8 cellular contexts compared by ENCODE assay signal in the genomic region with DNA sequence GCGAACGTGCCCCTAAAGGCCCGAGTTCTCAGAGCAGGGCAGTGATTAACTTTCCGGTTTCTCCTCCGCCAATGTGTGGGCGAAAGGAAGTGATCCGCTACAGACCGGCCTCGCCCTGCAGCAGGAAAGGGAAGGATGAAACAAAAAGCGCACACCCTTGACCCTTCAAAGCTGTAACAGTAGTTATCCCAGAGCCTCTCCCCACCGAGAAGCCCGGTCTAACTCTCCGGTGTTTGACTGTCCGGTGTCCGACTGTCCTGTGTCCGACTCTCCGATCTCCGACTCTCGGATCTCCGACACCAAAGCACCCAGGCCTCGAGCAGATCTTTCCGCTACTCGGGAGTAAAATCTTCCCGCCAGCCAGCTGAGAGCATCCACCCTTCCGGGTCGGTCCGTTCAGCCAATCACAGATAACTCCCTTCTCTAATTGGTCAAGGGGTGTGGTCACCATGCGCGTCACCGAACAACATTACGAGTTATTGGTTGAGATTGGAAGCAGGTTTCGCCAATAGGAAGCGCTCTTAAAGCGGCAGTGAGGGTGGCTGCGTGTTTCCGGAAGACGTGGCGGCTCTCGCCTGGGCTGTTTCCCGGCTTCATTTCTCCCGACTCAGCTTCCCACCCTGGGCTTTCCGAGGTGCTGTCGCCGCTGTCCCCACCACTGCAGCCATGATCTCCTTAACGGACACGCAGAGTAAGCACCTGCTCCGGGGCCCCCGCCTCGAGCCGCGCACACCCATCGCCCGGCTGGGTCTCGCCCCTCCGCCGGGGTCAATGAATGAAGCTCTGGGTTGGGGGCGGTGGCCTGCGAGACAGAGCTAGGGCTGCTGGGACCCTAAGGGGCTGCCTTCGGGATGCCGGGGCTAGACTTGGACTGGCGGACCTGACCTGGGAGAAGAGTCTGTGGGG. TPM values are rescaled to one million over a fixed set of nuclear protein-coding genes. Genes with fewer than 3 reads are reported as not detected.
A peak's percentile ranks its signal among the peaks of the same experiment; 100 is the strongest.
DNase-seq lines count a peak whose midpoint lies in the region; FAIRE-seq and TF ChIP-seq lines count a peak whose summit lies in the region.

A gene with protein sequence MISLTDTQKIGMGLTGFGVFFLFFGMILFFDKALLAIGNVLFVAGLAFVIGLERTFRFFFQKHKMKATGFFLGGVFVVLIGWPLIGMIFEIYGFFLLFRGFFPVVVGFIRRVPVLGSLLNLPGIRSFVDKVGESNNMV (plus strand): TSS at position 532 of the 906 bp plus-strand sequence. CDS start 135 bp downstream, at position 667.
A gene with protein sequence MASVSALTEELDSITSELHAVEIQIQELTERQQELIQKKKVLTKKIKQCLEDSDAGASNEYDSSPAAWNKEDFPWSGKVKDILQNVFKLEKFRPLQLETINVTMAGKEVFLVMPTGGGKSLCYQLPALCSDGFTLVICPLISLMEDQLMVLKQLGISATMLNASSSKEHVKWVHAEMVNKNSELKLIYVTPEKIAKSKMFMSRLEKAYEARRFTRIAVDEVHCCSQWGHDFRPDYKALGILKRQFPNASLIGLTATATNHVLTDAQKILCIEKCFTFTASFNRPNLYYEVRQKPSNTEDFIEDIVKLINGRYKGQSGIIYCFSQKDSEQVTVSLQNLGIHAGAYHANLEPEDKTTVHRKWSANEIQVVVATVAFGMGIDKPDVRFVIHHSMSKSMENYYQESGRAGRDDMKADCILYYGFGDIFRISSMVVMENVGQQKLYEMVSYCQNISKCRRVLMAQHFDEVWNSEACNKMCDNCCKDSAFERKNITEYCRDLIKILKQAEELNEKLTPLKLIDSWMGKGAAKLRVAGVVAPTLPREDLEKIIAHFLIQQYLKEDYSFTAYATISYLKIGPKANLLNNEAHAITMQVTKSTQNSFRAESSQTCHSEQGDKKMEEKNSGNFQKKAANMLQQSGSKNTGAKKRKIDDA (minus strand): TSS at position 378 of the 906 bp plus-strand sequence. CDS start 2,065 bp downstream, outside the sequence.

- no peak within 1 kb of the TSS for H2BK12ac ChIP-seq in neuronal stem cell (ENCODE audit: low read length)

- H3K27ac ChIP-seq in SJSA1 (peak within 1 kb of the TSS; percentile 81), neuronal stem cell (replicated peaks; ENCODE audit: low read length) (peak within 1 kb of the TSS; percentile 77)

- H2AK5ac ChIP-seq in neuronal stem cell (ENCODE audit: low read depth, low read length) = no peak within 1 kb of the TSS

- FAIRE-seq in frontal cortex (lab: Jason Lieb, UNC) = peak; percentile 99

- no CpG with 5 or more reads among the region's 61 CpGs for WGBS in neuronal stem cell (ENCODE audit: extremely low coverage in 2 of 2, insufficient read length in 2 of 2, insufficient replicate concordance in 1 of 2), 2 donors

- no peak within 1 kb of the TSS for H4K91ac ChIP-seq in neuronal stem cell (ENCODE audit: low read depth, low read length, poor library complexity)

- peaks cover 3% of the 10 kb centered on the region for H3K79me1 ChIP-seq in neuronal stem cell (ENCODE audit: low read depth, low read length)

- H3K9ac ChIP-seq in neuronal stem cell (ENCODE audit: low read depth, low read length, poor library complexity) = peak within 1 kb of the TSS; percentile 74

- H3K4me3 ChIP-seq in HFF-Myc (replicated peaks; ENCODE audit: low read depth, low read length) = peak within 1 kb of the TSS; percentile 80
- H3K4me3 ChIP-seq in SJSA1 = peak within 1 kb of the TSS; percentile 79
- H3K4me3 ChIP-seq in neuronal stem cell (ENCODE audit: low read length in 2 of 2) = peak within 1 kb of the TSS; percentile 63 to 96

- H3K36me3 ChIP-seq in SJSA1 (peaks cover 30% of the 10 kb centered on the region), neuronal stem cell (replicated peaks in 1 of 2; ENCODE audit: control insufficient read depth in 2 of 2, insufficient read depth in 2 of 2, low read length in 2 of 2) (peaks cover 6 to 28% of the 10 kb centered on the region in 2 donors)

- H2BK5ac ChIP-seq in neuronal stem cell (ENCODE audit: low read length) = no peak within 1 kb of the TSS

- H3K27me3 ChIP-seq in SJSA1 (replicated peaks) (no peaks in the 10 kb centered on the region), neuronal stem cell (ENCODE audit: control insufficient read depth in 3 of 3, insufficient read depth in 3 of 3, low read depth in 1 of 3, low read length in 3 of 3) (no peaks in the 10 kb centered on the region)

- H3K9me3 ChIP-seq in SJSA1 (replicated peaks) (no peaks in the 10 kb centered on the region), neuronal stem cell (replicated peaks in 1 of 2; ENCODE audit: control insufficient read depth in 2 of 2, insufficient read depth in 1 of 2, low read depth in 1 of 2, low read length in 2 of 2) (no peaks in the 10 kb centered on the region)

- no peak within 1 kb of the TSS for H3K4ac ChIP-seq in neuronal stem cell (ENCODE audit: low read length)

- peak; percentile 92 for DNase-seq in GM04503 (ENCODE audit: low read depth)
- DNase-seq in HFF-Myc (ENCODE audit: extremely low read depth, low read depth) = peak; percentile 98
- DNase-seq in MV-4-11 (lab: John Stamatoyannopoulos, UW) = peak; percentile 98
- peak; percentile 94 to 97 for DNase-seq in SJSA1 (ENCODE audit: low read depth in 1 of 2, low spot score in 2 of 2)
- peak; percentile 62 to 74 (median 71) for DNase-seq in activated naive CD4-positive, alpha-beta T cell (lab: John Stamatoyannopoulos, UW)
- peak; percentile 81 to 92 for DNase-seq in frontal cortex (ENCODE audit: low spot score in 2 of 2)
- DNase-seq in neuronal stem cell (ENCODE audit: low spot score) = peak; percentile 96

- H2BK15ac ChIP-seq in neuronal stem cell (ENCODE audit: low read length) = no peak within 1 kb of the TSS

- peak within 1 kb of the TSS; percentile 63 for H3K18ac ChIP-seq in neuronal stem cell (ENCODE audit: low read length)

- peak within 1 kb of the TSS; percentile 27 for H3K23ac ChIP-seq in neuronal stem cell (ENCODE audit: low read depth, low read length, poor library complexity)

- no peak within 1 kb of the TSS for H4K8ac ChIP-seq in neuronal stem cell (ENCODE audit: low read depth, low read length)

- peaks cover 13% of the 10 kb centered on the region for H3K4me1 ChIP-seq in SJSA1 (replicated peaks)
- H3K4me1 ChIP-seq in neuronal stem cell (ENCODE audit: control insufficient read depth in 2 of 2, insufficient read depth in 1 of 2, low read depth in 1 of 2, low read length in 2 of 2) = peaks cover 3 to 14% of the 10 kb centered on the region in 2 donors

- H3K14ac ChIP-seq in neuronal stem cell (ENCODE audit: low read length) = no peak within 1 kb of the TSS

- no peak within 1 kb of the TSS for H2BK120ac ChIP-seq in neuronal stem cell (ENCODE audit: low read depth, low read length)

- peak within 1 kb of the TSS; percentile 58 for H3K4me2 ChIP-seq in neuronal stem cell (ENCODE audit: insufficient read depth, low read length, poor library complexity, severe bottlenecking)

- TF ChIP-seq CTCF in HFF-Myc (IDR thresholded peaks at IDR 0.05; ENCODE audit: low read depth, low read length, missing control alignments) (no peak), subcutaneous adipose tissue (IDR thresholded peaks at IDR 0.05; ENCODE audit: low read depth) (no peak)

- H2AFZ ChIP-seq in neuronal stem cell (ENCODE audit: low read length) = peak within 1 kb of the TSS; percentile 93

RNA-seq across cellular contexts. Expression of the first gene that starts in this region (rescaled TPM):
- total RNA-seq in SJSA1 (2014; rRNA removed; shearing (Covaris generic)) = 72.6 and 73.1 TPM in 2 replicates
- total RNA-seq in frontal cortex (47.7 TPM), subcutaneous adipose tissue (10 to 100 TPM; 25.5 to 69.3 (median 35.0) TPM)
- polyA plus RNA-seq in neuronal stem cell (2013, experiment 1 of 2) = 30.7 TPM
- 31.9 TPM for polyA plus RNA-seq in neuronal stem cell (2013, experiment 2 of 2)

RNA-seq across cellular contexts. Expression of the second gene that starts in this region (rescaled TPM):
- total RNA-seq in SJSA1 (2014; rRNA removed; shearing (Covaris generic)) = 79.7 and 99.7 TPM in 2 replicates
- 33.0 TPM for total RNA-seq in frontal cortex
- 24.6 TPM for polyA plus RNA-seq in neuronal stem cell (2013, experiment 1 of 2)
- polyA plus RNA-seq in neuronal stem cell (2013, experiment 2 of 2) = 25.6 TPM
- total RNA-seq in subcutaneous adipose tissue = 10 to 100 TPM; 40.1 to 59.5 (median 54.9) TPM

Comparison
In these comparisons a context has a peak if more than half of its experiments do, and no peak if none do; other contexts are left out.
1. Peak in every context shown above with its lines: DNase-seq, H3K4me3 ChIP-seq and H3K27ac ChIP-seq.